1 cellular context compared by ENCODE assay signal in genomic region chr10:109964318-109964717, GRCh38.
TF ChIP-seq lines count a peak whose summit lies in the region.

No MANE protein-coding gene starts in this region.

TF ChIP-seq in HepG2, 621 proteins besides CTCF, POLR2A, EP300 and RAD21:
- no peak for TF ChIP-seq ZBTB2 (CRISPR knock-in tag; IDR thresholded peaks at IDR 0.05; ENCODE audit: low read depth)
- 0 out of 2 replicates have a peak, but pooled peaks have one; percentile 4 for TF ChIP-seq ZNF543 (CRISPR knock-in tag; IDR thresholded peaks at IDR 0.05)
